In genomic region chr2:45974056-45974455, GRCh38 we compare ENCODE assay signal across 9 cellular contexts.
DNase-seq lines count a peak whose midpoint lies in the region; ATAC-seq and TF ChIP-seq lines count a peak whose summit lies in the region.
"Had no signal": no experiment of that assay in that cellular context is flagged by ENCODE, and none has a peak within 500 bp of the region (broad histone marks: within the 10 kb centered on the region; RNA-seq: fewer than 3 reads in every experiment).

No MANE protein-coding gene starts in this region.

- peak; percentile 40 for DNase-seq in GM06990 (ENCODE audit: extremely low read depth, insufficient read length)
- DNase-seq in NCI-H82 treated with DMSO at 0.1 percent for 48 hours (lab: John Stamatoyannopoulos, UW; ENCODE audit: unreplicated experiment) = no peak
- DNase-seq in inferior parietal cortex (ENCODE audit: extremely low spot score) = no peak
- DNase-seq in NCI-H2107 (lab: John Stamatoyannopoulos, UW) = no peak
- no peak for DNase-seq in ascending aorta (ENCODE audit: low spot score in 2 of 2)
- DNase-seq: T1000 had no signal

- H3K36me3 ChIP-seq in GM06990 (ENCODE audit: control insufficient read depth, insufficient read depth, low read length) = no peaks in the 10 kb centered on the region
- no peaks in the 10 kb centered on the region for H3K36me3 ChIP-seq in ascending aorta

- H3K9me3 ChIP-seq in ascending aorta = no peaks in the 10 kb centered on the region

- no peak overlapping the region for H3K27ac ChIP-seq in ascending aorta

- H3K4me3 ChIP-seq in GM06990 (replicated peaks; ENCODE audit: low read depth, low read length) (no peak overlapping the region), ascending aorta (no peak overlapping the region)

- peak; percentile 75 for ATAC-seq in GM19035 (IDR thresholded peaks at IDR 0.05; ENCODE audit: unreplicated experiment)
- peak; percentile 72 for ATAC-seq in GM21825 (IDR thresholded peaks at IDR 0.05; ENCODE audit: unreplicated experiment)
- ATAC-seq in HG03175 (IDR thresholded peaks at IDR 0.05; ENCODE audit: unreplicated experiment) = peak; percentile 87

- intact Hi-C loops in ascending aorta (cut with DNase I) = no loop called here

- no peaks in the 10 kb centered on the region for H3K27me3 ChIP-seq in GM06990 (replicated peaks; ENCODE audit: control insufficient read depth, insufficient read depth, low read length)
- H3K27me3 ChIP-seq in ascending aorta = no peaks in the 10 kb centered on the region

- TF ChIP-seq CTCF in GM06990 (IDR thresholded peaks at IDR 0.05; ENCODE audit: insufficient read depth, low read length, poor library complexity, severe bottlenecking) (no peak), ascending aorta (IDR thresholded peaks at IDR 0.05) (no peak)

- H3K4me1 ChIP-seq in ascending aorta = no peaks in the 10 kb centered on the region
